Comparison of ENCODE assay signal across 9 cellular contexts in genomic region chr7:108246227-108246837, GRCh38.
DNase-seq lines count a peak whose midpoint lies in the region; ATAC-seq, FAIRE-seq and TF ChIP-seq lines count a peak whose summit lies in the region.
"Had no signal": no experiment of that assay in that cellular context is flagged by ENCODE, and none has a peak within 500 bp of the region (broad histone marks: within the 10 kb centered on the region; RNA-seq: fewer than 3 reads in every experiment).

No MANE protein-coding gene starts in this region.

- no peaks in the 10 kb centered on the region for H3K27me3 Mint-ChIP-seq in MCF 10A (ENCODE audit: insufficient read depth, unreplicated experiment)

- no peaks in the 10 kb centered on the region for H3K27me3 ChIP-seq in breast epithelium
- no peaks in the 10 kb centered on the region for H3K27me3 ChIP-seq in colonic mucosa

- no peak overlapping the region for H3K4me3 Mint-ChIP-seq in MCF 10A (ENCODE audit: unreplicated experiment)
- H3K4me3 Mint-ChIP-seq: activated T-cell treated with anti-CD3 and anti-CD28 coated beads, Interleukin-2, amount 50 U/mL, for 4 hours had no signal

- FAIRE-seq in GM19239 (lab: Jason Lieb, UNC): no peak

- no peak overlapping the region for H3K27ac Mint-ChIP-seq in MCF 10A (ENCODE audit: low read depth, unreplicated experiment)

- no peaks in the 10 kb centered on the region for H3K4me1 ChIP-seq in breast epithelium
- no peaks in the 10 kb centered on the region for H3K4me1 ChIP-seq in colonic mucosa

- DNase-seq in MCF 10A (ENCODE audit: unreplicated experiment) (peak; percentile 84), breast epithelium (ENCODE audit: low spot score in 2 of 2) (no peak), SW480 (ENCODE audit: low spot score) (peak; percentile 83), hepatic stellate cell (ENCODE audit: low spot score) (peak; percentile 52), GM19239 (ENCODE audit: insufficient read length, low spot score) (no peak), colonic mucosa (no peak), NCI-H446 treated with DMSO at 0.1 percent for 48 hours (lab: John Stamatoyannopoulos, UW) (no peak)
- DNase-seq: activated T-cell treated with anti-CD3 and anti-CD28 coated beads, Interleukin-2, amount 50 U/mL, for 4 hours had no signal

- no peak overlapping the region for H3K9ac ChIP-seq in colonic mucosa (ENCODE audit: low read depth in 2 of 2, low read length in 2 of 2)

- CTCF ChIA-PET in MCF 10A (lab: Yijun Ruan, JAX): interaction anchor here (0.8 to 1.1 kb wide), 2 partner anchors 10 to 97 kb away, joined by 3 read pairs; no protein-coding TSS in a partner anchor

- no peak for TF ChIP-seq POLR2A in breast epithelium (IDR thresholded peaks at IDR 0.05)

- H3K36me3 ChIP-seq in breast epithelium: no peaks in the 10 kb centered on the region
- H3K36me3 ChIP-seq in colonic mucosa: no peaks in the 10 kb centered on the region

- H3K36me3 Mint-ChIP-seq in MCF 10A (ENCODE audit: insufficient read depth, unreplicated experiment): no peaks in the 10 kb centered on the region

- H3K9me3 Mint-ChIP-seq in MCF 10A (ENCODE audit: unreplicated experiment): no peaks in the 10 kb centered on the region
- H3K9me3 Mint-ChIP-seq: activated T-cell treated with anti-CD3 and anti-CD28 coated beads, Interleukin-2, amount 50 U/mL, for 4 hours had no signal

- peaks cover 13% of the 10 kb centered on the region for H3K4me1 Mint-ChIP-seq in MCF 10A (ENCODE audit: insufficient read depth, unreplicated experiment)

- H3K27ac ChIP-seq in breast epithelium (no peak overlapping the region), colonic mucosa (no peak overlapping the region)

- H3K4me3 ChIP-seq in breast epithelium: no peak overlapping the region
- no peak overlapping the region for H3K4me3 ChIP-seq in colonic mucosa

- BruUV-seq in MCF 10A (replicated peaks; lab: Mats Ljungman, UMichigan): no TSS peak

- H3K9me3 ChIP-seq in breast epithelium (no peaks in the 10 kb centered on the region), colonic mucosa (no peaks in the 10 kb centered on the region)

- peak; percentile 87 for ATAC-seq in HG03378 (IDR thresholded peaks at IDR 0.05; ENCODE audit: unreplicated experiment)

- intact Hi-C loops in MCF 10A (cut with micrococcal nuclease) (no loop called here), breast epithelium (cut with DNase I; ENCODE audit: low total_unique reads) (no loop called here), colonic mucosa (cut with DNase I) (no loop called here)

- POLR2A ChIA-PET in MCF 10A (lab: Yijun Ruan, JAX): interaction anchor here (0.7 kb wide), 1 partner anchor 251 kb away, joined by 3 read pairs; no protein-coding TSS in a partner anchor

- TF ChIP-seq CTCF in MCF 10A (IDR thresholded peaks at IDR 0.05; ENCODE audit: unreplicated experiment) (no peak), breast epithelium (IDR thresholded peaks at IDR 0.05) (no peak), colonic mucosa (IDR thresholded peaks at IDR 0.05) (no peak)

Comparison
In these comparisons a context has a peak if more than half of its experiments do, and no peak if none do; other contexts are left out.
1. DNase-seq: peak in MCF 10A (single experiment), SW480 (single experiment) and hepatic stellate cell (single experiment); none in breast epithelium (0 of 2), GM19239 (single experiment), colonic mucosa (single experiment) and NCI-H446 treated with DMSO at 0.1 percent for 48 hours (single experiment).